ENCODE assay signal across 1 cellular context in the genomic region with DNA sequence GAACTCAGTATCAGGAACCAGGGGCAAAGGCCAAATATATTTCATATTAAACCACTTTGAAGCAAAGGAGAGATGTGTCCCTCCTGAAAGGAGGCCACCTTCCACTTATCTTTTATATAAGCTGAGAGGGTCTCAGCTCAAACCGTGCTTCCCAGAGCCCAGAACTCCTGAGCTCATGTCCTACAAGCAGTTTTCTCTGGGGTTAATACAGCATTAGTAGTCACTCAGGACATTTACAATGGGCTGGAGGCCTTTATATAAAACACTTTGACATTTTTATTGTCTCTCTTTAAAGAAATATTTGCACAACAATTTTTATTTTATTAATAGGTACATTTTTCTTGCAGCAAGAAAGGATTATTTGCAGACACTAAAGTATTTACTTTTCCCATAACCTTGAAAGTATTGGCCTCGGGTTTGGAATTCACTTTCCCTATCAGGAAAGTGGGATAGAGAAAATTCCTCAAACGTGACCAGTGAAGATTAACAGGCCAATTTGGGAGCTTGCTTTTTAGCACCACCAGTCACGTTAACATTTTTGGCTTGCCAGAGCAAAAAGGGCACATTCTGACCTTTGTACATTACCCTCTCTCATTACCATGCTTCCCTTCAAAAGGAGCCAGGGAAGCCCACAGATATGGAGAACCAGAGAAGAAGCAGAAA.
TF ChIP-seq lines count a peak whose summit lies in the region.

No MANE protein-coding gene starts in this region.

TF ChIP-seq in HepG2, 621 proteins besides CTCF, POLR2A, EP300 and RAD21 (continued from another document and continues in another):
- no peak for TF ChIP-seq ZNF280D (CRISPR knock-in tag; IDR thresholded peaks at IDR 0.05)
- TF ChIP-seq ZNF576 (CRISPR knock-in tag; IDR thresholded peaks at IDR 0.05): no peak
- no peak for TF ChIP-seq ZNF552 (CRISPR knock-in tag; IDR thresholded peaks at IDR 0.05; ENCODE audit: borderline replicate concordance)
- TF ChIP-seq GATAD1 (CRISPR knock-in tag; IDR thresholded peaks at IDR 0.05): no peak
- no peak for TF ChIP-seq PAF1 (CRISPR knock-in tag; IDR thresholded peaks at IDR 0.05)
- TF ChIP-seq, protein P1, sequence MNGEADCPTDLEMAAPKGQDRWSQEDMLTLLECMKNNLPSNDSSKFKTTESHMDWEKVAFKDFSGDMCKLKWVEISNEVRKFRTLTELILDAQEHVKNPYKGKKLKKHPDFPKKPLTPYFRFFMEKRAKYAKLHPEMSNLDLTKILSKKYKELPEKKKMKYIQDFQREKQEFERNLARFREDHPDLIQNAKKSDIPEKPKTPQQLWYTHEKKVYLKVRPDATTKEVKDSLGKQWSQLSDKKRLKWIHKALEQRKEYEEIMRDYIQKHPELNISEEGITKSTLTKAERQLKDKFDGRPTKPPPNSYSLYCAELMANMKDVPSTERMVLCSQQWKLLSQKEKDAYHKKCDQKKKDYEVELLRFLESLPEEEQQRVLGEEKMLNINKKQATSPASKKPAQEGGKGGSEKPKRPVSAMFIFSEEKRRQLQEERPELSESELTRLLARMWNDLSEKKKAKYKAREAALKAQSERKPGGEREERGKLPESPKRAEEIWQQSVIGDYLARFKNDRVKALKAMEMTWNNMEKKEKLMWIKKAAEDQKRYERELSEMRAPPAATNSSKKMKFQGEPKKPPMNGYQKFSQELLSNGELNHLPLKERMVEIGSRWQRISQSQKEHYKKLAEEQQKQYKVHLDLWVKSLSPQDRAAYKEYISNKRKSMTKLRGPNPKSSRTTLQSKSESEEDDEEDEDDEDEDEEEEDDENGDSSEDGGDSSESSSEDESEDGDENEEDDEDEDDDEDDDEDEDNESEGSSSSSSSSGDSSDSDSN (CRISPR knock-in tag; IDR thresholded peaks at IDR 0.05): no peak
- no peak for TF ChIP-seq ZSCAN29 (CRISPR knock-in tag; conservative IDR thresholded peaks at IDR 0.05)
- no peak for TF ChIP-seq ZNF746 (CRISPR knock-in tag; IDR thresholded peaks at IDR 0.05)
- no peak for TF ChIP-seq TAF1 (CRISPR knock-in tag; IDR thresholded peaks at IDR 0.05)
- TF ChIP-seq ZGPAT (CRISPR knock-in tag; IDR thresholded peaks at IDR 0.05): no peak
- no peak for TF ChIP-seq ZNF850 (CRISPR knock-in tag; conservative IDR thresholded peaks at IDR 0.05)
- TF ChIP-seq ZNF432 (CRISPR knock-in tag; IDR thresholded peaks at IDR 0.05; ENCODE audit: borderline replicate concordance): no peak
- TF ChIP-seq SP1 (IDR thresholded peaks at IDR 0.05): no peak
- no peak for TF ChIP-seq SP1 (CRISPR knock-in tag; IDR thresholded peaks at IDR 0.05)
- no peak for TF ChIP-seq CBX5 (CRISPR knock-in tag; IDR thresholded peaks at IDR 0.05; ENCODE audit: borderline replicate concordance)
- no peak for TF ChIP-seq PHF21A (CRISPR knock-in tag; IDR thresholded peaks at IDR 0.05)
- no peak for TF ChIP-seq ZNF501 (CRISPR knock-in tag; IDR thresholded peaks at IDR 0.05)
- no peak for TF ChIP-seq ZNF7 (CRISPR knock-in tag; IDR thresholded peaks at IDR 0.05)
- TF ChIP-seq ZNF724P (CRISPR knock-in tag; IDR thresholded peaks at IDR 0.05; ENCODE audit: borderline replicate concordance): no peak
- TF ChIP-seq REL (CRISPR knock-in tag; conservative IDR thresholded peaks at IDR 0.05): no peak
- no peak for TF ChIP-seq GATA4 (IDR thresholded peaks at IDR 0.05; ENCODE audit: borderline replicate concordance, low read depth)
- no peak for TF ChIP-seq ZFYVE20 (CRISPR knock-in tag; IDR thresholded peaks at IDR 0.05; ENCODE audit: borderline replicate concordance, low read depth)
- no peak for TF ChIP-seq THAP11 (CRISPR knock-in tag; IDR thresholded peaks at IDR 0.05)
- TF ChIP-seq NFKBIZ (CRISPR knock-in tag; IDR thresholded peaks at IDR 0.05): no peak
- TF ChIP-seq ZNF577 (CRISPR knock-in tag; IDR thresholded peaks at IDR 0.05; ENCODE audit: borderline replicate concordance, low read depth): no peak
- TF ChIP-seq ZNF558 (CRISPR knock-in tag; IDR thresholded peaks at IDR 0.05; ENCODE audit: borderline replicate concordance): no peak
- no peak for TF ChIP-seq TAF15 (IDR thresholded peaks at IDR 0.05; ENCODE audit: low read depth, low read length, poor library complexity, severe bottlenecking)
- no peak for TF ChIP-seq ZNF317 (CRISPR knock-in tag; IDR thresholded peaks at IDR 0.05)
- TF ChIP-seq DMAP1 (CRISPR knock-in tag; IDR thresholded peaks at IDR 0.05): no peak
- TF ChIP-seq, protein P2, sequence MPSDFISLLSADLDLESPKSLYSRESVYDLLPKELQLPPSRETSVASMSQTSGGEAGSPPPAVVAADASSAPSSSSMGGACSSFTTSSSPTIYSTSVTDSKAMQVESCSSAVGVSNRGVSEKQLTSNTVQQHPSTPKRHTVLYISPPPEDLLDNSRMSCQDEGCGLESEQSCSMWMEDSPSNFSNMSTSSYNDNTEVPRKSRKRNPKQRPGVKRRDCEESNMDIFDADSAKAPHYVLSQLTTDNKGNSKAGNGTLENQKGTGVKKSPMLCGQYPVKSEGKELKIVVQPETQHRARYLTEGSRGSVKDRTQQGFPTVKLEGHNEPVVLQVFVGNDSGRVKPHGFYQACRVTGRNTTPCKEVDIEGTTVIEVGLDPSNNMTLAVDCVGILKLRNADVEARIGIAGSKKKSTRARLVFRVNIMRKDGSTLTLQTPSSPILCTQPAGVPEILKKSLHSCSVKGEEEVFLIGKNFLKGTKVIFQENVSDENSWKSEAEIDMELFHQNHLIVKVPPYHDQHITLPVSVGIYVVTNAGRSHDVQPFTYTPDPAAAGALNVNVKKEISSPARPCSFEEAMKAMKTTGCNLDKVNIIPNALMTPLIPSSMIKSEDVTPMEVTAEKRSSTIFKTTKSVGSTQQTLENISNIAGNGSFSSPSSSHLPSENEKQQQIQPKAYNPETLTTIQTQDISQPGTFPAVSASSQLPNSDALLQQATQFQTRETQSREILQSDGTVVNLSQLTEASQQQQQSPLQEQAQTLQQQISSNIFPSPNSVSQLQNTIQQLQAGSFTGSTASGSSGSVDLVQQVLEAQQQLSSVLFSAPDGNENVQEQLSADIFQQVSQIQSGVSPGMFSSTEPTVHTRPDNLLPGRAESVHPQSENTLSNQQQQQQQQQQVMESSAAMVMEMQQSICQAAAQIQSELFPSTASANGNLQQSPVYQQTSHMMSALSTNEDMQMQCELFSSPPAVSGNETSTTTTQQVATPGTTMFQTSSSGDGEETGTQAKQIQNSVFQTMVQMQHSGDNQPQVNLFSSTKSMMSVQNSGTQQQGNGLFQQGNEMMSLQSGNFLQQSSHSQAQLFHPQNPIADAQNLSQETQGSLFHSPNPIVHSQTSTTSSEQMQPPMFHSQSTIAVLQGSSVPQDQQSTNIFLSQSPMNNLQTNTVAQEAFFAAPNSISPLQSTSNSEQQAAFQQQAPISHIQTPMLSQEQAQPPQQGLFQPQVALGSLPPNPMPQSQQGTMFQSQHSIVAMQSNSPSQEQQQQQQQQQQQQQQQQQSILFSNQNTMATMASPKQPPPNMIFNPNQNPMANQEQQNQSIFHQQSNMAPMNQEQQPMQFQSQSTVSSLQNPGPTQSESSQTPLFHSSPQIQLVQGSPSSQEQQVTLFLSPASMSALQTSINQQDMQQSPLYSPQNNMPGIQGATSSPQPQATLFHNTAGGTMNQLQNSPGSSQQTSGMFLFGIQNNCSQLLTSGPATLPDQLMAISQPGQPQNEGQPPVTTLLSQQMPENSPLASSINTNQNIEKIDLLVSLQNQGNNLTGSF (CRISPR knock-in tag; IDR thresholded peaks at IDR 0.05): no peak
- peak; percentile 13; the same call in 1 of the 2 replicates for TF ChIP-seq ONECUT2 (CRISPR knock-in tag; IDR thresholded peaks at IDR 0.05)
- TF ChIP-seq ATAD3A (CRISPR knock-in tag; IDR thresholded peaks at IDR 0.05): no peak
- TF ChIP-seq, protein P3, sequence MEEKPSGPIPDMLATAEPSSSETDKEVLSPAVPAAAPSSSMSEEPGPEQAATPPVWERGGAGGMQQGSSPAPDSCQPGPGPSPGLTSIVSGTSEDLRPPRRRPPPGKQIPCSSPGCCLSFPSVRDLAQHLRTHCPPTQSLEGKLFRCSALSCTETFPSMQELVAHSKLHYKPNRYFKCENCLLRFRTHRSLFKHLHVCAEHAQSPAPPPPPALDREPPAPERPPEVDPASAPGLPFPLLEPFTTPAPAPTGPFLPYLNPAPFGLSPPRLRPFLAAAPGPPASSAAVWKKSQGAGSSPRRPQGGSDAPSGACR (CRISPR knock-in tag; IDR thresholded peaks at IDR 0.05): no peak
- TF ChIP-seq ZNF343 (CRISPR knock-in tag; IDR thresholded peaks at IDR 0.05): no peak
- TF ChIP-seq ZNF17 (CRISPR knock-in tag; IDR thresholded peaks at IDR 0.05): no peak
- no peak for TF ChIP-seq MYC (CRISPR knock-in tag; IDR thresholded peaks at IDR 0.05; ENCODE audit: borderline replicate concordance)
- peak; percentile 65 for TF ChIP-seq ARID3A (IDR thresholded peaks at IDR 0.05; ENCODE audit: low read depth, low read length)
- no peak for TF ChIP-seq GMEB2 (CRISPR knock-in tag; IDR thresholded peaks at IDR 0.05; ENCODE audit: low read depth)
- TF ChIP-seq ZNF839 (CRISPR knock-in tag; IDR thresholded peaks at IDR 0.05; ENCODE audit: borderline replicate concordance): no peak
- TF ChIP-seq SUZ12 (IDR thresholded peaks at IDR 0.05; ENCODE audit: low read depth, low read length): no peak
